10 cellular contexts compared by ENCODE assay signal in the genomic region with DNA sequence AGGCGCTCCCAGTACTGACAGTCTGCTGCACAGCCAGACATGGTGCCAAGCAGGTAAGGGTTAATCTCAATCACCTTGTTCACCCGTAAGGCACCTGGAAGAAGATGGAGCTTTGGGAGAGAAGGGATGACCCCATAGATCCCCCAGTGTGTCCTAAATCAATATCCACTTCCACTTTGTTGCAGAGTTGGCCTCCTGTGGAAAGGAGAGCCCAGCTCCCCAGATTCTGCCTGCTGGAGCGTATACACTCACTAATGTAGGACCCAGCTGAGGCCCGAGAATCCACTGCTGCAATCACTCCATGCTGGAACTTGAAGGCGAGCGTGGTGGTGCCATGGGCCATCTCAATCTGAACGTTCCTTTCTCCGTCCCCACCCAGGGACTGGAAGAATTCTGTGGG. TPM values are rescaled to one million over a fixed set of nuclear protein-coding genes. Genes with fewer than 3 reads are reported as not detected.
A peak's percentile ranks its signal among the peaks of the same experiment; 100 is the strongest.
DNase-seq lines count a peak whose midpoint lies in the region; ATAC-seq and TF ChIP-seq lines count a peak whose summit lies in the region.
"Had no signal": no experiment of that assay in that cellular context is flagged by ENCODE, and none has a peak within 500 bp of the region (broad histone marks: within the 10 kb centered on the region; RNA-seq: fewer than 3 reads in every experiment).

No MANE protein-coding gene starts in this region.

- ATAC-seq in HG03439 (IDR thresholded peaks at IDR 0.05; ENCODE audit: unreplicated experiment), result no peak
- no peak for ATAC-seq in HG03469 (IDR thresholded peaks at IDR 0.05; ENCODE audit: unreplicated experiment)
- ATAC-seq in HG03135 (IDR thresholded peaks at IDR 0.05; ENCODE audit: unreplicated experiment), result no peak

- peaks cover 50 to 61% (median 51%) of the 10 kb centered on the region in 3 donors for H3K4me1 Mint-ChIP-seq in IgD-negative memory B cell
- H3K4me1 Mint-ChIP-seq in neural crest cell, result peaks cover 13% of the 10 kb centered on the region

- H3K4me2 ChIP-seq in BLaER1 treated with 17β-estradiol and CSF1 and Interleukin-3, amounts not matched to agents 10 nM and 100 nM, result peak overlapping the region; percentile 81 to 97 (median 92)
- H3K4me2 ChIP-seq in mammary epithelial cell (ENCODE audit: insufficient read depth, low read depth, low read length), result no peak overlapping the region

- no peaks in the 10 kb centered on the region for H3K27me3 ChIP-seq in BLaER1 treated with 17β-estradiol and CSF1 and Interleukin-3, amounts not matched to agents 10 nM and 100 nM
- H3K27me3 ChIP-seq in mammary epithelial cell (ENCODE audit: insufficient read depth, low read length), result no peaks in the 10 kb centered on the region

- dilution Hi-C loops in mammary epithelial cell (cut with HindIII; ENCODE audit: low sequenced_read_pairs), result no loop called here

- CTCF ChIA-PET in mammary epithelial cell (lab: Charles Lee; ENCODE audit: low non-redundant PET), result no interaction called here

- H3K36me3 Mint-ChIP-seq in IgD-negative memory B cell (peaks cover 20% of the 10 kb centered on the region), neural crest cell (ENCODE audit: low read depth) (peaks cover 4% of the 10 kb centered on the region)

- H3K27me3 Mint-ChIP-seq in IgD-negative memory B cell (no peaks in the 10 kb centered on the region), neural crest cell (ENCODE audit: low read depth) (peaks cover 70% of the 10 kb centered on the region)

- 80% methylated on average over 7 of the region's 8 CpGs for WGBS in mammary epithelial cell (ENCODE audit: low coverage, missing lambda C conversion rate)

- H3K4me1 ChIP-seq in BLaER1 treated with 17β-estradiol and CSF1 and Interleukin-3, amounts not matched to agents 10 nM and 100 nM, result peaks cover 58 to 83% (median 73%) of the 10 kb centered on the region in 10 experiments
- peaks cover 13% of the 10 kb centered on the region for H3K4me1 ChIP-seq in mammary epithelial cell (ENCODE audit: insufficient read depth, low read length)

- peaks cover 33 to 49% (median 37%) of the 10 kb centered on the region in 11 experiments for H3K36me3 ChIP-seq in BLaER1 treated with 17β-estradiol and CSF1 and Interleukin-3, amounts not matched to agents 10 nM and 100 nM
- peaks cover 11% of the 10 kb centered on the region for H3K36me3 ChIP-seq in mammary epithelial cell (ENCODE audit: insufficient read depth, low read length)

- TF ChIP-seq CTCF in mammary epithelial cell (conservative IDR thresholded peaks at IDR 0.05 in 1 of 2, IDR thresholded peaks at IDR 0.05 in 1 of 2; ENCODE audit: extremely low read depth in 1 of 2, insufficient read depth in 1 of 2, low read depth in 1 of 2, low read length in 2 of 2) (no peak), neural crest cell (conservative IDR thresholded peaks at IDR 0.05) (no peak)

- DNase-seq in mammary epithelial cell, result no peak
- DNase-seq in neural crest cell (ENCODE audit: low read depth, low spot score), result no peak
- no peak for DNase-seq in central memory CD4-positive, alpha-beta T cell
- DNase-seq: mesendoderm, NCI-H226 had no signal

- H3K79me2 ChIP-seq in mammary epithelial cell (ENCODE audit: insufficient read depth, low read length), result peaks cover 4% of the 10 kb centered on the region

- peak overlapping the region in 9 of 11 experiments; percentile 90 to 99 (median 96); a peak in 12 of 22 replicates for H3K27ac ChIP-seq in BLaER1 treated with 17β-estradiol and CSF1 and Interleukin-3, amounts not matched to agents 10 nM and 100 nM
- no peak overlapping the region for H3K27ac ChIP-seq in mammary epithelial cell (ENCODE audit: insufficient read depth, low read depth, low read length)

- peaks cover 0 to 21% (median 14%) of the 10 kb centered on the region in 11 experiments; a peak in 11 of 22 replicates for H4K20me1 ChIP-seq in BLaER1 treated with 17β-estradiol and CSF1 and Interleukin-3, amounts not matched to agents 10 nM and 100 nM
- H4K20me1 ChIP-seq in mammary epithelial cell (ENCODE audit: insufficient read depth, low read length), result no peaks in the 10 kb centered on the region

- H3K9me3 Mint-ChIP-seq in IgD-negative memory B cell (no peaks in the 10 kb centered on the region), neural crest cell (no peaks in the 10 kb centered on the region)

- in situ Hi-C loops in mammary epithelial cell (cut with MboI; ENCODE audit: low sequenced_read_pairs in 2 of 2), result no loop called here

- H3K4me3 Mint-ChIP-seq in IgD-negative memory B cell (peak overlapping the region; percentile 95 to 100 (median 97)), neural crest cell (peak overlapping the region; percentile 58)

- H3K9ac ChIP-seq in BLaER1 treated with 17β-estradiol and CSF1 and Interleukin-3, amounts not matched to agents 10 nM and 100 nM, result peak overlapping the region; percentile 19 to 97 (median 92); a peak in 20 of 22 replicates
- H3K9ac ChIP-seq in mammary epithelial cell (ENCODE audit: insufficient read depth, low read length), result no peak overlapping the region

- no peaks in the 10 kb centered on the region for H3K9me3 ChIP-seq in BLaER1 treated with 17β-estradiol and CSF1 and Interleukin-3, amounts not matched to agents 10 nM and 100 nM (replicated peaks in 1 of 11)
- H3K9me3 ChIP-seq in mammary epithelial cell (replicated peaks; ENCODE audit: insufficient read depth, low read length), result no peaks in the 10 kb centered on the region

- peak overlapping the region; percentile 71 to 90 (median 84) for H3K4me3 ChIP-seq in BLaER1 treated with 17β-estradiol and CSF1 and Interleukin-3, amounts not matched to agents 10 nM and 100 nM
- no peak overlapping the region for H3K4me3 ChIP-seq in mammary epithelial cell (replicated peaks in 1 of 3; ENCODE audit: insufficient read depth in 1 of 3, low read depth in 2 of 3, low read length in 3 of 3)

- H3K27ac Mint-ChIP-seq in IgD-negative memory B cell (peak overlapping the region; percentile 94 to 100 (median 98)), neural crest cell (ENCODE audit: unreplicated experiment) (no peak overlapping the region)

- no TSS peak for BruUV-seq in mammary epithelial cell (replicated peaks; lab: Mats Ljungman, UMichigan)

- intact Hi-C loops in mammary epithelial cell (cut with micrococcal nuclease), result no loop called here

- H2AFZ ChIP-seq in mammary epithelial cell (ENCODE audit: low read depth, low read length), result peak overlapping the region; percentile 92

RNA-seq across cellular contexts. Expression of gene PSMB8, which starts 1.2 kb away (rescaled TPM):
- 366 TPM for polyA plus RNA-seq in IgD-negative memory B cell
- total RNA-seq in mammary epithelial cell, result 10 to 100 TPM; 21.0 to 29.2 TPM
- 48.2 TPM for polyA plus RNA-seq in mammary epithelial cell
- polyA minus RNA-seq in mammary epithelial cell, result 35.2 TPM
- total RNA-seq in neural crest cell, result 1.1 and 1.7 TPM in 2 replicates

RNA-seq across cellular contexts. Expression of gene TAP2, which starts 4.2 kb away (rescaled TPM):
- polyA plus RNA-seq in IgD-negative memory B cell, result 26.8 TPM
- 10 to 100 TPM; 41.8 to 63.4 TPM for total RNA-seq in mammary epithelial cell
- polyA plus RNA-seq in mammary epithelial cell, result 23.4 TPM
- 143 TPM for polyA minus RNA-seq in mammary epithelial cell
- total RNA-seq in neural crest cell, result 18.0 and 18.2 TPM in 2 replicates

RNA-seq across cellular contexts. Expression of gene TAP1, which starts 10.8 kb away (rescaled TPM):
- polyA plus RNA-seq in IgD-negative memory B cell (219 TPM), mammary epithelial cell (35.5 TPM)
- total RNA-seq in mammary epithelial cell (10 to 100 TPM; 49.2 to 50.1 TPM), neural crest cell (2.7 and 2.8 TPM in 2 replicates)
- polyA minus RNA-seq in mammary epithelial cell, result 37.7 TPM

RNA-seq across cellular contexts. Expression of gene PSMB9, which starts 11.3 kb away (rescaled TPM):
- polyA plus RNA-seq in IgD-negative memory B cell, result 695 TPM
- 10 to 100 TPM in 1 of 2 donors, 1 to 10 TPM in 1; 2.7 to 10.1 TPM for total RNA-seq in mammary epithelial cell
- 19.0 TPM for polyA plus RNA-seq in mammary epithelial cell
- 10.5 TPM for polyA minus RNA-seq in mammary epithelial cell
- total RNA-seq in neural crest cell, result not detected in 2 replicates

RNA-seq across cellular contexts. Expression of gene HLA-DOB, which starts 25.9 kb away (rescaled TPM):
- polyA plus RNA-seq in IgD-negative memory B cell (368 TPM), mammary epithelial cell (13.3 TPM)
- total RNA-seq in mammary epithelial cell (1 to 10 TPM; 5.5 to 8.3 TPM), neural crest cell (0.28 TPM in 1 of 2 replicates, not detected in the other)
- polyA minus RNA-seq in mammary epithelial cell, result 20.0 TPM

Comparison
In these comparisons a context has a peak if more than half of its experiments do, and no peak if none do; other contexts are left out.
1. H3K4me3 ChIP-seq: peak in BLaER1 treated with 17β-estradiol and CSF1 and Interleukin-3, amounts not matched to agents 10 nM and 100 nM (10 of 10); none in mammary epithelial cell (0 of 3).
2. RNA of gene TAP1, which starts 10.8 kb away (total RNA-seq): 49.2 to 50.1 TPM in mammary epithelial cell; 2.7 to 2.8 TPM in neural crest cell; every median in the first group is over 10 times any median in the second.